8 cellular contexts compared by ENCODE assay signal in genomic region chr3:52237006-52237658, GRCh38. TPM values are rescaled to one million over a fixed set of nuclear protein-coding genes. Genes with fewer than 3 reads are reported as not detected.
DNase-seq lines count a peak whose midpoint lies in the region; ATAC-seq and TF ChIP-seq lines count a peak whose summit lies in the region.

No MANE protein-coding gene starts in this region.

- H3K36me3 Mint-ChIP-seq in CD8-positive, alpha-beta memory T cell, result peaks cover 0 to 47% (median 3%) of the 10 kb centered on the region in 3 donors

- peak overlapping the region in 7 of 8 donors; percentile 10 to 92 (median 81) for H3K27ac Mint-ChIP-seq in CD8-positive, alpha-beta memory T cell

- peaks cover 0 to 2% of the 10 kb centered on the region in 2 donors for H3K27me3 Mint-ChIP-seq in CD8-positive, alpha-beta memory T cell

- H3K27me3 ChIP-seq in CD8-positive, alpha-beta memory T cell (ENCODE audit: insufficient read depth, low read length, poor library complexity, severe bottlenecking), result no peaks in the 10 kb centered on the region
- no peaks in the 10 kb centered on the region for H3K27me3 ChIP-seq in Panc1 (ENCODE audit: control insufficient read depth, insufficient read depth, low read length)
- H3K27me3 ChIP-seq in esophagus (ENCODE audit: control insufficient read depth in 1 of 2, insufficient read depth in 2 of 2, low read length in 2 of 2), result no peaks in the 10 kb centered on the region
- no peaks in the 10 kb centered on the region for H3K27me3 ChIP-seq in ovary

- H3K27ac ChIP-seq in CD8-positive, alpha-beta memory T cell (ENCODE audit: low read depth, low read length), result peak overlapping the region; percentile 83
- H3K27ac ChIP-seq in Panc1 (ENCODE audit: low read length), result peak overlapping the region; percentile 83
- peak overlapping the region; percentile 90 to 94 for H3K27ac ChIP-seq in esophagus (ENCODE audit: low read depth in 2 of 2, low read length in 1 of 2)
- peak overlapping the region; percentile 54 to 91 for H3K27ac ChIP-seq in ovary

- in situ Hi-C loops in Panc1 (cut with HindIII; ENCODE audit: low pct_unique_long_range_greater_than_20kb, low sequenced_read_pairs), result no loop called here

- ATAC-seq in Panc1 (no peak), HG02623 (IDR thresholded peaks at IDR 0.05; ENCODE audit: unreplicated experiment) (no peak)

- intact Hi-C loops in Panc1 (cut with micrococcal nuclease; ENCODE audit: unreplicated experiment), result loop anchor here (10.0 kb wide), 1 partner anchor 98 kb away; no protein-coding TSS in a partner anchor
- intact Hi-C loops in ovary (cut with DNase I), result loop anchor here in 3 of 4 donors (5.0 kb wide), 2 partner anchors 40 to 50 kb away; partner anchors contain the start of genes WDR82 (in 2 of the 3) and GLYCTK (in 1 of the 3)

- peaks cover 2% of the 10 kb centered on the region for H3K36me3 ChIP-seq in CD8-positive, alpha-beta memory T cell (ENCODE audit: insufficient read depth, low read length)
- peaks cover 7% of the 10 kb centered on the region; the same call in 1 of the 2 replicates for H3K36me3 ChIP-seq in Panc1 (ENCODE audit: control insufficient read depth, insufficient read depth, low read length)
- H3K36me3 ChIP-seq in esophagus (ENCODE audit: control insufficient read depth in 2 of 2, insufficient read depth in 2 of 2, low read length in 1 of 2), result peaks cover 9 to 17% of the 10 kb centered on the region in 2 donors
- no peaks in the 10 kb centered on the region for H3K36me3 ChIP-seq in ovary

- no peaks in the 10 kb centered on the region for H3K9me3 ChIP-seq in CD8-positive, alpha-beta memory T cell (ENCODE audit: low read length)
- no peaks in the 10 kb centered on the region for H3K9me3 ChIP-seq in Panc1 (ENCODE audit: control insufficient read depth, insufficient read depth, low read depth, low read length)
- peaks cover 0 to 2% of the 10 kb centered on the region in 2 donors for H3K9me3 ChIP-seq in esophagus (ENCODE audit: control insufficient read depth in 2 of 2, insufficient read depth in 1 of 2, low read depth in 1 of 2, low read length in 1 of 2)
- H3K9me3 ChIP-seq in ovary, result no peaks in the 10 kb centered on the region

- no TSS peak for BruUV-seq in Panc1 (replicated peaks; lab: Mats Ljungman, UMichigan)

- peaks cover 70 to 93% (median 87%) of the 10 kb centered on the region in 3 donors for H3K4me1 Mint-ChIP-seq in CD8-positive, alpha-beta memory T cell

- 69 to 75% methylated on average over 6 of the region's 6 CpGs for WGBS in esophagus, 2 donors
- 47 to 60% (median 58%) methylated on average over 6 of the region's 6 CpGs for WGBS in ovary, 3 donors

- H3K9me3 Mint-ChIP-seq in CD8-positive, alpha-beta memory T cell, result no peaks in the 10 kb centered on the region

- CTCF ChIA-PET in CD8-positive, alpha-beta memory T cell (lab: Charles Lee), result interaction anchor here (1.0 to 10.2 kb wide), 6 partner anchors 15 to 102 kb away, joined by 3 to 74 read pairs (median 40); partner anchors contain the start of genes TLR9 and WDR82
- CTCF ChIA-PET in Panc1 (lab: Charles Lee), result no interaction called here

- POLR2A ChIA-PET in CD8-positive, alpha-beta memory T cell (lab: Charles Lee), result interaction anchor here (0.9 to 3.1 kb wide), 5 partner anchors 9 to 41 kb away, joined by 3 to 39 read pairs (median 3); partner anchors contain the start of genes PPM1M and WDR82
- POLR2A ChIA-PET in Panc1 (lab: Charles Lee), result interaction anchor here (0.6 kb wide), 2 partner anchors 65 to 923 kb away, joined by 3 to 6 read pairs; no protein-coding TSS in a partner anchor

- H3K4me3 Mint-ChIP-seq in CD8-positive, alpha-beta memory T cell, result peak overlapping the region; percentile 61 to 99 (median 79)

- TF ChIP-seq POLR2A in ovary (IDR thresholded peaks at IDR 0.05), result no peak

- peaks cover 81% of the 10 kb centered on the region for H3K4me1 ChIP-seq in CD8-positive, alpha-beta memory T cell (ENCODE audit: insufficient read depth, low read length)
- H3K4me1 ChIP-seq in Panc1 (ENCODE audit: control insufficient read depth, insufficient read depth, low read length), result peaks cover 25% of the 10 kb centered on the region
- peaks cover 11 to 26% of the 10 kb centered on the region in 2 donors for H3K4me1 ChIP-seq in esophagus (ENCODE audit: control insufficient read depth in 2 of 2, insufficient read depth in 2 of 2, low read length in 1 of 2)
- H3K4me1 ChIP-seq in ovary (ENCODE audit: insufficient read depth), result peaks cover 16% of the 10 kb centered on the region

- TF ChIP-seq CTCF in Panc1 (IDR thresholded peaks at IDR 0.05) (no peak), ovary (IDR thresholded peaks at IDR 0.05) (no peak)

- H3K4me3 ChIP-seq in CD8-positive, alpha-beta memory T cell (ENCODE audit: low read length), result peak overlapping the region; percentile 96
- H3K4me3 ChIP-seq in Panc1 (ENCODE audit: low read depth in 2 of 2, low read length in 2 of 2), result peak overlapping the region; percentile 80 to 86
- H3K4me3 ChIP-seq in esophagus (ENCODE audit: low read depth in 1 of 2, low read length in 2 of 2), result no peak overlapping the region
- H3K4me3 ChIP-seq in ovary, result peak overlapping the region; percentile 15

- DNase-seq in CD8-positive, alpha-beta memory T cell, result peak in 1 of 5 donors; percentile 43
- no peak for DNase-seq in Panc1 (ENCODE audit: low read depth, low spot score)
- peak in 1 of 5 donors; percentile 42 for DNase-seq in ovary
- no peak for DNase-seq in RPMI8226
- no peak for DNase-seq in DMS 273 treated with DMSO at 0.1 percent for 48 hours (lab: John Stamatoyannopoulos, UW)
- no peak for DNase-seq in MV-4-11 (lab: John Stamatoyannopoulos, UW)

- TF ChIP-seq EP300 in ovary (IDR thresholded peaks at IDR 0.05), result no peak

RNA-seq across cellular contexts. Expression of gene TWF2, which starts 1.8 kb away (rescaled TPM):
- total RNA-seq in CD8-positive, alpha-beta memory T cell, result 100 to 1,000 TPM in 1 of 2 experiments, 10 to 100 TPM in 1; 98.2 to 101 TPM
- 138 TPM for polyA plus RNA-seq in CD8-positive, alpha-beta memory T cell
- total RNA-seq in Panc1 (2021; ENCODE audit: unreplicated experiment), result 51.9 TPM
- polyA plus RNA-seq in Panc1 (2012; ENCODE audit: insufficient read length), result 105 TPM
- polyA plus RNA-seq in esophagus, result 10 to 100 TPM; 22.0 to 40.3 TPM
- 10 to 100 TPM; 34.0 to 56.3 (median 43.3) TPM for total RNA-seq in ovary
- 10 to 100 TPM; 14.3 to 40.7 TPM for polyA plus RNA-seq in ovary

RNA-seq across cellular contexts. Expression of gene PPM1M, which starts 8.4 kb away (rescaled TPM):
- total RNA-seq in CD8-positive, alpha-beta memory T cell, result 10 to 100 TPM; 56.6 to 60.8 TPM
- 81.8 TPM for polyA plus RNA-seq in CD8-positive, alpha-beta memory T cell
- total RNA-seq in Panc1 (2021; ENCODE audit: unreplicated experiment) (9.7 TPM), ovary (10 to 100 TPM; 15.4 to 32.4 (median 23.4) TPM)
- polyA plus RNA-seq in Panc1 (2012; ENCODE audit: insufficient read length), result 10.7 TPM
- polyA plus RNA-seq in esophagus (10 to 100 TPM; 10.1 to 15.6 TPM), ovary (10 to 100 TPM; 25.7 to 48.4 TPM)

RNA-seq across cellular contexts. Expression of gene TLR9, which starts 11.7 kb away (rescaled TPM):
- under 1 TPM; 0.16 to 0.22 TPM for total RNA-seq in CD8-positive, alpha-beta memory T cell
- polyA plus RNA-seq in CD8-positive, alpha-beta memory T cell, result 0.16 TPM
- total RNA-seq in Panc1 (2021; ENCODE audit: unreplicated experiment) (not detected), ovary (1 to 10 TPM in 1 of 7 donors, under 1 TPM in 4, not detected in 2; 0.22 to 1.5 (median 0.74) TPM)
- not detected for polyA plus RNA-seq in Panc1 (2012; ENCODE audit: insufficient read length)
- polyA plus RNA-seq in esophagus (under 1 TPM; 0.10 to 0.14 TPM), ovary (under 1 TPM; 0.15 to 0.58 TPM)

RNA-seq across cellular contexts. Expression of gene ALAS1, which starts 39.2 kb away (rescaled TPM):
- 10 to 100 TPM; 72.2 to 73.0 TPM for total RNA-seq in CD8-positive, alpha-beta memory T cell
- polyA plus RNA-seq in CD8-positive, alpha-beta memory T cell, result 32.9 TPM
- total RNA-seq in Panc1 (2021; ENCODE audit: unreplicated experiment), result 89.4 TPM
- 80.4 TPM for polyA plus RNA-seq in Panc1 (2012; ENCODE audit: insufficient read length)
- polyA plus RNA-seq in esophagus, result 10 to 100 TPM; 17.2 to 36.4 TPM
- total RNA-seq in ovary, result 10 to 100 TPM; 17.9 to 37.4 (median 25.8) TPM
- polyA plus RNA-seq in ovary, result 10 to 100 TPM; 16.1 to 70.1 TPM

RNA-seq across cellular contexts. Expression of gene WDR82, which starts 41.3 kb away (rescaled TPM):
- 100 to 1,000 TPM; 133 to 140 TPM for total RNA-seq in CD8-positive, alpha-beta memory T cell
- 133 TPM for polyA plus RNA-seq in CD8-positive, alpha-beta memory T cell
- total RNA-seq in Panc1 (2021; ENCODE audit: unreplicated experiment) (57.9 TPM), ovary (100 to 1,000 TPM in 2 of 7 donors, 10 to 100 TPM in 5; 36.4 to 104 (median 95.2) TPM)
- 47.0 TPM for polyA plus RNA-seq in Panc1 (2012; ENCODE audit: insufficient read length)
- polyA plus RNA-seq in esophagus (10 to 100 TPM; 19.9 to 33.6 TPM), ovary (100 to 1,000 TPM in 1 of 2 donors, 10 to 100 TPM in 1; 55.3 to 110 TPM)

Comparison
In these comparisons a context has a peak if more than half of its experiments do, and no peak if none do; other contexts are left out.
1. H3K4me3 ChIP-seq: peak in CD8-positive, alpha-beta memory T cell (single experiment), Panc1 (2 of 2) and ovary (single experiment); none in esophagus (0 of 2).
2. Peak in every context shown above with its lines, with median percentiles within 50 percentile points of each other: H3K27ac ChIP-seq.